In the genomic region with DNA sequence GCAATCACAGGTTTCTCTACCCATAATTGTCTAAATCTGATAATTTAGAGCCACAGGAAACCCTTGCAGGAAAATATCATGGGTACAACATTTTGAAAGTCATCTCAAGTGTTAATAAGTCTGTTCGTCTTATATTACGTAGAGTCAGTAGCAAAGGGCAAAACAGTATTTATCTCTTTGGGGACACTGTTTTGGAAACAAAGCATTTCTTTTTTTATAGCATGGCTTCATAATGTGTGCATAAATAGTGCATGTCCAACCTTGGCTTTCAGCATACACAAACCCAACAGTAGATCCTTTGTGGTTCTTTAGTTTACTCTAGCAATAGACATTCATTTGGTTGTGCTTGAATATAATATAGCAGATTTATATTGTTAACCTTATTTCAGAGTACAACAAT, we compare ENCODE assay signal across 21 cellular contexts. TPM values are rescaled to one million over a fixed set of nuclear protein-coding genes. Genes with fewer than 3 reads are reported as not detected.
"Had no signal": no experiment of that assay in that cellular context is flagged by ENCODE, and none has a peak within 500 bp of the region (broad histone marks: within the 10 kb centered on the region; RNA-seq: fewer than 3 reads in every experiment).

No MANE protein-coding gene starts in this region.

- H3K4me3 Mint-ChIP-seq: activated CD4-positive, alpha-beta memory T cell treated with anti-CD3 and anti-CD28 coated beads for 36 hours; activated naive CD8-positive, alpha-beta T cell treated with anti-CD3 and anti-CD28 coated beads for 36 hours; endodermal cell; immature natural killer cell; neural crest cell; T-helper 17 cell had no signal

- H3K27ac Mint-ChIP-seq: activated CD4-positive, alpha-beta memory T cell treated with anti-CD3 and anti-CD28 coated beads for 36 hours; activated naive CD8-positive, alpha-beta T cell treated with anti-CD3 and anti-CD28 coated beads for 36 hours; endodermal cell; immature natural killer cell; T-helper 17 cell had no signal

- DNase-seq: activated CD4-positive, alpha-beta memory T cell treated with anti-CD3 and anti-CD28 coated beads for 36 hours; activated CD4-positive, alpha-beta T cell treated with anti-CD3 and anti-CD28 coated beads for 4 hours; activated CD4-positive, CD25-positive, alpha-beta regulatory T cell; activated naive CD4-positive, alpha-beta T cell treated with Interleukin-2 at 50 U/mL for 16 hours; activated naive CD8-positive, alpha-beta T cell treated with anti-CD3 and anti-CD28 coated beads for 36 hours; activated T-cell treated with anti-CD3 and anti-CD28 coated beads, Interleukin-2, amount 50 U/mL, for 48 hours; colonic mucosa; endodermal cell; esophagus squamous epithelium; immature natural killer cell; kidney glomerular epithelial cell; mesenchymal stem cell; mucosa of descending colon; posterior cingulate gyrus; stimulated activated CD4-positive, alpha-beta T cell treated with anti-CD3 and anti-CD28 coated beads, Interleukin-4, amount 100 ng/mL, for 24 hours; stimulated activated naive CD4-positive, alpha-beta T cell treated with Interleukin-2 at 50 U/mL for 16 hours; SW 1271; T-helper 17 cell; upper lobe of left lung had no signal

- H3K9me3 ChIP-seq: colonic mucosa, esophagus squamous epithelium, mucosa of descending colon, upper lobe of left lung had no signal

- H3K9me3 Mint-ChIP-seq: activated CD4-positive, alpha-beta memory T cell treated with anti-CD3 and anti-CD28 coated beads for 36 hours; activated naive CD8-positive, alpha-beta T cell treated with anti-CD3 and anti-CD28 coated beads for 36 hours; endodermal cell; immature natural killer cell had no signal

- H3K36me3 Mint-ChIP-seq: activated CD4-positive, alpha-beta memory T cell treated with anti-CD3 and anti-CD28 coated beads for 36 hours; activated naive CD8-positive, alpha-beta T cell treated with anti-CD3 and anti-CD28 coated beads for 36 hours; immature natural killer cell had no signal

- H3K4me1 ChIP-seq: colonic mucosa had no signal

- H3K4me1 Mint-ChIP-seq: immature natural killer cell, T-helper 17 cell had no signal

- H3K27me3 ChIP-seq: colonic mucosa, esophagus squamous epithelium, hepatocyte, upper lobe of left lung had no signal

- H3K4me3 ChIP-seq: colonic mucosa, esophagus squamous epithelium, hepatocyte, mucosa of descending colon, upper lobe of left lung had no signal

- H3K27ac ChIP-seq: colonic mucosa, esophagus squamous epithelium, hepatocyte, upper lobe of left lung had no signal

- ATAC-seq: mucosa of descending colon, T-helper 17 cell had no signal

- H3K36me3 ChIP-seq: colonic mucosa, esophagus squamous epithelium, upper lobe of left lung had no signal

RNA-seq across cellular contexts. Expression of a gene that starts 24.0 kb away (rescaled TPM):
- total RNA-seq: activated CD4-positive, alpha-beta memory T cell treated with anti-CD3 and anti-CD28 coated beads for 36 hours had no signal
